2 cellular contexts compared by ENCODE assay signal in the genomic region with DNA sequence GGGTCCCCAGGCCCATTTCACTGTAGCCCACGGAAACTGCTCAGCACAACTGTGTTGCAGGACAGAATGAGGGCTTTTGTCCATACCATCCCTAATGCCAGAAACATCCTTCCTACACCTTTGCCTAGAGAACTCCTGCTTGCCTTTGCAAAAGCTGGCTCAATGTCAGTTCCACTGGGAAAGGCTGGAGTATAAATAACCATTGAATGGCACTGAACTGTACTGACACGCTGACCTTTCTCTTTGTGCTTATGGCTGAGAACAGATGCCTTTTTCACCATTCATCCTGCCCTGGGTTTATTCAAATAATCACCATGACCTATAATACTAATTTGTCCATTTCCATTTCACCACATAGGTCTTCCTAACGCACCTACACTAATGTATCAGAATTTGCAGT.
TF ChIP-seq lines count a peak whose summit lies in the region.

No MANE protein-coding gene starts in this region.

TF ChIP-seq in liver, 16 proteins besides CTCF, POLR2A, EP300 and RAD21 (continued from another document):
- TF ChIP-seq, protein P1, sequence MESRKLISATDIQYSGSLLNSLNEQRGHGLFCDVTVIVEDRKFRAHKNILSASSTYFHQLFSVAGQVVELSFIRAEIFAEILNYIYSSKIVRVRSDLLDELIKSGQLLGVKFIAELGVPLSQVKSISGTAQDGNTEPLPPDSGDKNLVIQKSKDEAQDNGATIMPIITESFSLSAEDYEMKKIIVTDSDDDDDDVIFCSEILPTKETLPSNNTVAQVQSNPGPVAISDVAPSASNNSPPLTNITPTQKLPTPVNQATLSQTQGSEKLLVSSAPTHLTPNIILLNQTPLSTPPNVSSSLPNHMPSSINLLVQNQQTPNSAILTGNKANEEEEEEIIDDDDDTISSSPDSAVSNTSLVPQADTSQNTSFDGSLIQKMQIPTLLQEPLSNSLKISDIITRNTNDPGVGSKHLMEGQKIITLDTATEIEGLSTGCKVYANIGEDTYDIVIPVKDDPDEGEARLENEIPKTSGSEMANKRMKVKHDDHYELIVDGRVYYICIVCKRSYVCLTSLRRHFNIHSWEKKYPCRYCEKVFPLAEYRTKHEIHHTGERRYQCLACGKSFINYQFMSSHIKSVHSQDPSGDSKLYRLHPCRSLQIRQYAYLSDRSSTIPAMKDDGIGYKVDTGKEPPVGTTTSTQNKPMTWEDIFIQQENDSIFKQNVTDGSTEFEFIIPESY (IDR thresholded peaks at IDR 0.05), result no peak
- TF ChIP-seq REST (IDR thresholded peaks at IDR 0.05) (peak; percentile 23), FOXA1 (IDR thresholded peaks at IDR 0.05) (no peak), ATF3 (IDR thresholded peaks at IDR 0.05) (no peak), MAX (IDR thresholded peaks at IDR 0.05) (no peak), HNF4A (conservative IDR thresholded peaks at IDR 0.05) (peak; percentile 31 to 48), FOXA2 (IDR thresholded peaks at IDR 0.05) (no peak), SP1 (IDR thresholded peaks at IDR 0.05) (peak; percentile 51), YY1 (IDR thresholded peaks at IDR 0.05) (peak; percentile 25)

TF ChIP-seq in HepG2, 621 proteins besides CTCF, POLR2A, EP300 and RAD21 (continued from another document):
- TF ChIP-seq REST (IDR thresholded peaks at IDR 0.05; ENCODE audit: borderline replicate concordance in 1 of 2, low read depth in 1 of 2, low read length in 2 of 2) (no peak), SATB2 (CRISPR knock-in tag; IDR thresholded peaks at IDR 0.05) (no peak), ZSCAN20 (CRISPR knock-in tag; IDR thresholded peaks at IDR 0.05; ENCODE audit: borderline replicate concordance) (no peak)
- TF ChIP-seq, protein P2, sequence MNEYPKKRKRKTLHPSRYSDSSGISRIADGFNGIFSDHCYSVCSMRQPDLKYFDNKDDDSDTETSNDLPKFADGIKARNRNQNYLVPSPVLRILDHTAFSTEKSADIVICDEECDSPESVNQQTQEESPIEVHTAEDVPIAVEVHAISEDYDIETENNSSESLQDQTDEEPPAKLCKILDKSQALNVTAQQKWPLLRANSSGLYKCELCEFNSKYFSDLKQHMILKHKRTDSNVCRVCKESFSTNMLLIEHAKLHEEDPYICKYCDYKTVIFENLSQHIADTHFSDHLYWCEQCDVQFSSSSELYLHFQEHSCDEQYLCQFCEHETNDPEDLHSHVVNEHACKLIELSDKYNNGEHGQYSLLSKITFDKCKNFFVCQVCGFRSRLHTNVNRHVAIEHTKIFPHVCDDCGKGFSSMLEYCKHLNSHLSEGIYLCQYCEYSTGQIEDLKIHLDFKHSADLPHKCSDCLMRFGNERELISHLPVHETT (CRISPR knock-in tag; conservative IDR thresholded peaks at IDR 0.05), result no peak
TF ChIP-seq in HepG2: peak in this region for 0.
